In the genomic region with DNA sequence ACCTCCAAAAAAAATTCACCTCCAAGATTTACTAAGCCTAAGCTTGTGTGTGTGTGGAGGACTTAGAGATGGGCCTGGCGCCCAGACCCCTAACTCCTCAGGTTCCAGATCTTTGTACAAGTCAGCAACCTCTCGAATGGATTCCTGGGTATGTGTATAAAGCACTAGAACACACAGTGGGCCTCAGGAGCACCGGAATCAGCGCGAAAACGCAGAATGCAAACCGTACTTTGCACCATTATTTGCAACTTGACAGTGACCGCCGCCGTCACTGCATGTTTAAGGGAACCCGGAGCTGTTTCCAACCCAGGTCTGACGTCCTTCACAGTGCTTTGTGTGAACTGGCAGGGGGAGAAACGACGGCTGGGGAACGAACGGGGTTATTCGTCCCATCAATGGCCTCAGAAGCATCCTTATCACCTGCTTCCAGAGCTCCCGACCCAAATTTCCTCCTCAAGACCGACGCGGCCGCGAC, we compare ENCODE assay signal across 7 cellular contexts. TPM values are rescaled to one million over a fixed set of nuclear protein-coding genes. Genes with fewer than 3 reads are reported as not detected.
DNase-seq lines count a peak whose midpoint lies in the region; ATAC-seq and TF ChIP-seq lines count a peak whose summit lies in the region.

No MANE protein-coding gene starts in this region.

- peaks cover 48 to 65% of the 10 kb centered on the region in 2 donors for H3K9me3 ChIP-seq in ascending aorta

- peak overlapping the region; percentile 89 to 93 for H3K27ac ChIP-seq in ascending aorta

- H3K27ac Mint-ChIP-seq in immature natural killer cell = peak overlapping the region; percentile 83 to 94 (median 92)
- peak overlapping the region; percentile 30 for H3K27ac Mint-ChIP-seq in stimulated activated naive CD8-positive, alpha-beta T cell treated with anti-CD3 and anti-CD28 coated beads, Interleukin-15, Interleukin-2, amounts not matched to agents 100 ng/mL and 50 ng/mL, for 24 hours

- H3K9me3 Mint-ChIP-seq in immature natural killer cell = peaks cover 14 to 47% (median 34%) of the 10 kb centered on the region in 6 donors
- peaks cover 42% of the 10 kb centered on the region for H3K9me3 Mint-ChIP-seq in stimulated activated naive CD8-positive, alpha-beta T cell treated with anti-CD3 and anti-CD28 coated beads, Interleukin-15, Interleukin-2, amounts not matched to agents 100 ng/mL and 50 ng/mL, for 24 hours

- peak; percentile 3 for ATAC-seq in HG03520 (IDR thresholded peaks at IDR 0.05; ENCODE audit: unreplicated experiment)
- no peak for ATAC-seq in HG02973 (IDR thresholded peaks at IDR 0.05; ENCODE audit: unreplicated experiment)

- peaks cover 2 to 11% (median 10%) of the 10 kb centered on the region in 3 donors for H3K27me3 Mint-ChIP-seq in immature natural killer cell (ENCODE audit: low read depth in 3 of 3)
- no peaks in the 10 kb centered on the region for H3K27me3 Mint-ChIP-seq in stimulated activated naive CD8-positive, alpha-beta T cell treated with anti-CD3 and anti-CD28 coated beads, Interleukin-15, Interleukin-2, amounts not matched to agents 100 ng/mL and 50 ng/mL, for 24 hours

- H3K36me3 ChIP-seq in ascending aorta = peaks cover 35 to 65% of the 10 kb centered on the region in 2 donors

- peaks cover 38 to 45% of the 10 kb centered on the region in 2 donors for H3K4me1 Mint-ChIP-seq in immature natural killer cell
- H3K4me1 Mint-ChIP-seq in stimulated activated naive CD8-positive, alpha-beta T cell treated with anti-CD3 and anti-CD28 coated beads, Interleukin-15, Interleukin-2, amounts not matched to agents 100 ng/mL and 50 ng/mL, for 24 hours (ENCODE audit: low read depth) = peaks cover 35% of the 10 kb centered on the region

- in situ Hi-C loops in GM13976 (cut with MboI; ENCODE audit: low sequenced_read_pairs, unreplicated experiment) = no loop called here

- peak; percentile 51 for DNase-seq in GM13976 (ENCODE audit: low spot score)
- no peak for DNase-seq in ascending aorta (ENCODE audit: low spot score in 2 of 2)
- peak in 2 of 3 donors; percentile 32 to 46 for DNase-seq in immature natural killer cell
- DNase-seq in effector CD4-positive, alpha-beta T cell = no peak

- peak overlapping the region; percentile 78 to 87 (median 82) for H3K4me3 Mint-ChIP-seq in immature natural killer cell
- peak overlapping the region; percentile 86 for H3K4me3 Mint-ChIP-seq in stimulated activated naive CD8-positive, alpha-beta T cell treated with anti-CD3 and anti-CD28 coated beads, Interleukin-15, Interleukin-2, amounts not matched to agents 100 ng/mL and 50 ng/mL, for 24 hours

- peaks cover 34 to 72% (median 59%) of the 10 kb centered on the region in 3 donors for H3K36me3 Mint-ChIP-seq in immature natural killer cell
- H3K36me3 Mint-ChIP-seq in stimulated activated naive CD8-positive, alpha-beta T cell treated with anti-CD3 and anti-CD28 coated beads, Interleukin-15, Interleukin-2, amounts not matched to agents 100 ng/mL and 50 ng/mL, for 24 hours (ENCODE audit: low read depth) = peaks cover 91% of the 10 kb centered on the region

- H3K4me1 ChIP-seq in ascending aorta = peaks cover 4 to 11% of the 10 kb centered on the region in 2 donors

- intact Hi-C loops in ascending aorta (cut with DNase I) = loop anchor here (1.0 to 5.0 kb wide), 7 partner anchors 57 to 1633 kb away; partner anchors contain the start of genes ZNF135, ZNF329, ZNF416 and ZNF417

- H3K4me3 ChIP-seq in ascending aorta = peak overlapping the region; percentile 78 to 98

- no peaks in the 10 kb centered on the region for H3K27me3 ChIP-seq in ascending aorta

- no peak for TF ChIP-seq CTCF in GM13976 (IDR thresholded peaks at IDR 0.05; ENCODE audit: borderline replicate concordance, control extremely low read depth, extremely low read depth, insufficient read depth, missing control alignments)
- TF ChIP-seq CTCF in ascending aorta (IDR thresholded peaks at IDR 0.05) = no peak

RNA-seq across cellular contexts. Expression of gene ZNF606, which starts 0.7 kb away (rescaled TPM):
- total RNA-seq in ascending aorta = 1.5 TPM
- polyA plus RNA-seq in immature natural killer cell = 1 to 10 TPM; 4.4 to 9.4 (median 5.1) TPM

RNA-seq across cellular contexts. Expression of gene C19orf18, which starts 27.6 kb away (rescaled TPM):
- not detected for total RNA-seq in ascending aorta
- not detected for polyA plus RNA-seq in immature natural killer cell

RNA-seq across cellular contexts. Expression of gene ZSCAN1, which starts 31.9 kb away (rescaled TPM):
- total RNA-seq in ascending aorta = not detected
- polyA plus RNA-seq in immature natural killer cell = under 1 TPM in 1 of 3 donors, not detected in 2; 0.46 TPM

RNA-seq across cellular contexts. Expression of gene ZNF256, which starts 54.4 kb away (rescaled TPM):
- 3.8 TPM for total RNA-seq in ascending aorta
- 1 to 10 TPM; 5.9 to 7.5 (median 6.1) TPM for polyA plus RNA-seq in immature natural killer cell

RNA-seq across cellular contexts. Expression of gene ZNF135, which starts 57.1 kb away (rescaled TPM):
- total RNA-seq in ascending aorta = 3.7 TPM
- polyA plus RNA-seq in immature natural killer cell = 1 to 10 TPM in 1 of 3 donors, under 1 TPM in 1, not detected in 1; 0.64 to 4.1 TPM

Comparison
In these comparisons a context has a peak if more than half of its experiments do, and no peak if none do; other contexts are left out.
1. DNase-seq: peak in GM13976 (single experiment) and immature natural killer cell (2 of 3); none in ascending aorta (0 of 2) and effector CD4-positive, alpha-beta T cell (single experiment).